ENCODE assay signal across 18 cellular contexts in the genomic region with DNA sequence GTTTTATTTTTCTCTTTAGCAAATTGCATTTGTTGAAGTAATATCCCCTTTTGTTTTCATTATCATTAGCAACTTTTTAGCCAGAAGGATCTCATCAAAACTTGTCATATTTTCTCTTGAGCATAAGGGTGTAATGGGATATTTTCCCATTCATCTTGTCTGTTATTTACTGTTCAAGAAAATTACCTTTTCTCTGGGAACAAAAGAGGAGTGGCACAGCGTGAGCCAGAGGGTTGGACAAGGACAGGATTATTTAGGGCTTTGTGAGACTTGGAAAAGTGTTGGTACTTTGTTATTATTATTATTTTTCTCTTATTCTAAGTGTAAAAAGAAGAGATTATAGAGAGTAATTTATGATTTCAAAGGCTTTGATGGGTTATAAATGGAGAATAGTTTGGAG.
"Had no signal": no experiment of that assay in that cellular context is flagged by ENCODE, and none has a peak within 500 bp of the region (broad histone marks: within the 10 kb centered on the region; RNA-seq: fewer than 3 reads in every experiment).

No MANE protein-coding gene starts in this region.

- H3K27ac ChIP-seq: epithelial cell of prostate, esophagus muscularis mucosa, foreskin keratinocyte, left lung, lower lobe of right lung, psoas muscle, skin epidermis, stomach had no signal

- DNase-seq: effector memory CD8-positive, alpha-beta T cell; foreskin keratinocyte; immature natural killer cell; left lung; lower lobe of right lung; naive B cell; occipital lobe; psoas muscle; retina; stimulated activated CD4-positive, alpha-beta T cell treated with anti-CD3 and anti-CD28 coated beads, Interleukin-2, amount 100 ng/mL, for 24 hours; stimulated activated naive CD4-positive, alpha-beta T cell; stomach; substantia nigra; trophoblast cell had no signal

- H3K9me3 ChIP-seq: esophagus muscularis mucosa, left lung, lower lobe of right lung, psoas muscle had no signal

- FAIRE-seq: keratinocyte had no signal

- H3K36me3 ChIP-seq: esophagus muscularis mucosa, left lung, lower lobe of right lung, stomach had no signal

- ATAC-seq: effector memory CD8-positive, alpha-beta T cell; foreskin keratinocyte; lower lobe of right lung had no signal

- H3K4me3 ChIP-seq: esophagus muscularis mucosa, left lung, lower lobe of right lung, psoas muscle, skin epidermis, stomach had no signal

- H3K4me1 ChIP-seq: esophagus muscularis mucosa, foreskin keratinocyte, left lung, lower lobe of right lung, psoas muscle, stomach had no signal

- H3K27me3 ChIP-seq: esophagus muscularis mucosa, foreskin keratinocyte, left lung, stomach had no signal
